15 cellular contexts compared by ENCODE assay signal in genomic region chr12:11944321-11944720, GRCh38.
A peak's percentile ranks its signal among the peaks of the same experiment; 100 is the strongest.
DNase-seq lines count a peak whose midpoint lies in the region; ATAC-seq, FAIRE-seq and TF ChIP-seq lines count a peak whose summit lies in the region.
"Had no signal": no experiment of that assay in that cellular context is flagged by ENCODE, and none has a peak within 500 bp of the region (broad histone marks: within the 10 kb centered on the region; RNA-seq: fewer than 3 reads in every experiment).

No MANE protein-coding gene starts in this region.

- intact Hi-C loops in uterus (cut with DNase I; ENCODE audit: low total_unique reads) (no loop called here), psoas muscle (cut with DNase I) (no loop called here)

- H3K36me3 ChIP-seq in BLaER1 treated with 17β-estradiol and CSF1 and Interleukin-3, amounts not matched to agents 10 nM and 100 nM: no peaks in the 10 kb centered on the region
- H3K36me3 ChIP-seq in uterus: no peaks in the 10 kb centered on the region
- no peaks in the 10 kb centered on the region for H3K36me3 ChIP-seq in psoas muscle (ENCODE audit: insufficient read depth in 1 of 2, low read depth in 1 of 2)

- no peak overlapping the region for H3K4me3 ChIP-seq in BLaER1 treated with 17β-estradiol and CSF1 and Interleukin-3, amounts not matched to agents 10 nM and 100 nM
- H3K4me3 ChIP-seq in astrocyte of the cerebellum (ENCODE audit: low read depth, low read length) (no peak overlapping the region), uterus (no peak overlapping the region), psoas muscle (no peak overlapping the region)

- H3K9me3 ChIP-seq in BLaER1 treated with 17β-estradiol and CSF1 and Interleukin-3, amounts not matched to agents 10 nM and 100 nM (replicated peaks in 1 of 11): 0 out of 22 replicates have a peak, but pooled peaks cover 0 to 4% (median 0%) of the 10 kb centered on the region in 11 experiments
- no peaks in the 10 kb centered on the region for H3K9me3 ChIP-seq in uterus
- H3K9me3 ChIP-seq in psoas muscle: no peaks in the 10 kb centered on the region

- TF ChIP-seq CTCF in astrocyte of the cerebellum (IDR thresholded peaks at IDR 0.05; ENCODE audit: low read depth, low read length, missing control alignments): no peak
- no peak for TF ChIP-seq CTCF in uterus (IDR thresholded peaks at IDR 0.05)
- TF ChIP-seq CTCF in psoas muscle (IDR thresholded peaks at IDR 0.05): no peak

- in situ Hi-C loops in astrocyte of the cerebellum (cut with HindIII; ENCODE audit: low sequenced_read_pairs): no loop called here

- no peaks in the 10 kb centered on the region for H3K27me3 ChIP-seq in BLaER1 treated with 17β-estradiol and CSF1 and Interleukin-3, amounts not matched to agents 10 nM and 100 nM
- H3K27me3 ChIP-seq in uterus: no peaks in the 10 kb centered on the region
- no peaks in the 10 kb centered on the region for H3K27me3 ChIP-seq in psoas muscle (ENCODE audit: insufficient read depth in 3 of 3, low read length in 2 of 3)

- H3K9ac ChIP-seq in BLaER1 treated with 17β-estradiol and CSF1 and Interleukin-3, amounts not matched to agents 10 nM and 100 nM: no peak overlapping the region

- TF ChIP-seq POLR2A in uterus (IDR thresholded peaks at IDR 0.05): no peak

- peak overlapping the region in 7 of 11 experiments; percentile 18 to 58 (median 31); a peak in 12 of 22 replicates for H3K4me2 ChIP-seq in BLaER1 treated with 17β-estradiol and CSF1 and Interleukin-3, amounts not matched to agents 10 nM and 100 nM

- H4K20me1 ChIP-seq in BLaER1 treated with 17β-estradiol and CSF1 and Interleukin-3, amounts not matched to agents 10 nM and 100 nM: no peaks in the 10 kb centered on the region

- DNase-seq in GM18507 (ENCODE audit: extremely low spot score, insufficient read length, low read depth) (no peak), NCI-H446 treated with DMSO at 0.1 percent for 48 hours (lab: John Stamatoyannopoulos, UW) (peak; percentile 5), astrocyte of the cerebellum (ENCODE audit: low read depth) (peak; percentile 13), nucleus accumbens (lab: John Stamatoyannopoulos, UW) (no peak), uterus (no peak), psoas muscle (no peak)
- DNase-seq: DMS 273 treated with DMSO at 0.1 percent for 48 hours, H7, IMR-90, Kasumi-1, NCI-H187 treated with DMSO at 0.1 percent for 48 hours, NCI-H524, T-helper 1 cell had no signal

- H3K27ac ChIP-seq in BLaER1 treated with 17β-estradiol and CSF1 and Interleukin-3, amounts not matched to agents 10 nM and 100 nM: no peak overlapping the region
- no peak overlapping the region for H3K27ac ChIP-seq in uterus
- no peak overlapping the region for H3K27ac ChIP-seq in psoas muscle

- ATAC-seq in psoas muscle: no peak
- ATAC-seq in GM21786 (IDR thresholded peaks at IDR 0.05; ENCODE audit: unreplicated experiment): no peak

- peak; percentile 78 for FAIRE-seq in GM18507 (lab: Jason Lieb, UNC)

- H3K4me1 ChIP-seq in BLaER1 treated with 17β-estradiol and CSF1 and Interleukin-3, amounts not matched to agents 10 nM and 100 nM: peaks cover 0 to 14% (median 10%) of the 10 kb centered on the region in 10 experiments; a peak in 9 of 20 replicates
- H3K4me1 ChIP-seq in uterus: no peaks in the 10 kb centered on the region
- H3K4me1 ChIP-seq in psoas muscle: no peaks in the 10 kb centered on the region

- 24 to 49% (median 34%) methylated on average over 3 of the region's 3 CpGs for WGBS in psoas muscle, 3 donors

Comparison
In these comparisons a context has a peak if more than half of its experiments do, and no peak if none do; other contexts are left out.
1. DNase-seq: peak in NCI-H446 treated with DMSO at 0.1 percent for 48 hours (single experiment) and astrocyte of the cerebellum (single experiment); none in GM18507 (single experiment), nucleus accumbens (0 of 56), uterus (0 of 2) and psoas muscle (0 of 2).